1 cellular context compared by ENCODE assay signal in genomic region chr2:126692241-126692640, GRCh38. TPM values are rescaled to one million over a fixed set of nuclear protein-coding genes. Genes with fewer than 3 reads are reported as not detected.
"Had no signal": no experiment of that assay in that cellular context is flagged by ENCODE, and none has a peak within 500 bp of the region (broad histone marks: within the 10 kb centered on the region; RNA-seq: fewer than 3 reads in every experiment).

No MANE protein-coding gene starts in this region.

RNA-seq across cellular contexts. Expression of gene GYPC, which starts 36.3 kb away (rescaled TPM):
- polyA plus RNA-seq: keratinocyte had no signal
